In the genomic region with DNA sequence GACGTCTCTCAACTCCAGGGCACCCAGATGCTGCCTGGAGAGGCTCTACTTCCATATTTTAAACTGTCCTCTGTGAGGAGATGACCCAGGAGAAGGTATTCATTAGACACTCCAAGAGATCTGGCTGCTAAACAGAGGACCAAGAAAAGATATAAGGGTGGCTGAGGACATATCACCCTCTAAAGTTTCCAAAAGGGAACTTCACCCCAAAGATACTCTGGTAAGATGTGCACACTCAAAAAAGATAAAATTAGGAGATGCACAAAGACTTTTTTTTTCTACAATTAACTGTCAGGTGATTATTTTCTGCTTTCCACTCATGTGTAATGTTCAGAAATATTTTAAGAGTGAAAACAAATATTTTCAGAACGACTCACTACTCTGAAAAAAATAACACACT, we compare ENCODE assay signal across 12 cellular contexts. TPM values are rescaled to one million over a fixed set of nuclear protein-coding genes. Genes with fewer than 3 reads are reported as not detected.
DNase-seq lines count a peak whose midpoint lies in the region; ATAC-seq and TF ChIP-seq lines count a peak whose summit lies in the region.
"Had no signal": no experiment of that assay in that cellular context is flagged by ENCODE, and none has a peak within 500 bp of the region (broad histone marks: within the 10 kb centered on the region; RNA-seq: fewer than 3 reads in every experiment).

No MANE protein-coding gene starts in this region.

- peak overlapping the region; percentile 78 for H3K4me3 Mint-ChIP-seq in MCF 10A (ENCODE audit: unreplicated experiment)

- peak overlapping the region; percentile 89 for H3K4me2 ChIP-seq in SU-DHL-6 (ENCODE audit: low read depth, low read length, poor library complexity, severe bottlenecking)

- TF ChIP-seq CTCF in MCF 10A (IDR thresholded peaks at IDR 0.05; ENCODE audit: unreplicated experiment) (no peak), breast epithelium (IDR thresholded peaks at IDR 0.05) (no peak), SU-DHL-6 (IDR thresholded peaks at IDR 0.05; ENCODE audit: insufficient read depth, low read length, poor library complexity, severe bottlenecking) (no peak), foreskin fibroblast (IDR thresholded peaks at IDR 0.05; ENCODE audit: low read depth, low read length) (no peak), suprapubic skin (IDR thresholded peaks at IDR 0.05) (no peak)

- no peak for ATAC-seq in GM21360 (IDR thresholded peaks at IDR 0.05; ENCODE audit: unreplicated experiment)

- POLR2A ChIA-PET in MCF 10A (lab: Yijun Ruan, JAX): no interaction called here

- H3K9me3 Mint-ChIP-seq in MCF 10A (ENCODE audit: unreplicated experiment): peaks cover 38% of the 10 kb centered on the region

- H3K4me1 ChIP-seq in breast epithelium (peaks cover 0 to 4% of the 10 kb centered on the region in 2 donors), suprapubic skin (peaks cover 16% of the 10 kb centered on the region)

- H3K27me3 Mint-ChIP-seq in MCF 10A (ENCODE audit: insufficient read depth, unreplicated experiment): no peaks in the 10 kb centered on the region

- no peaks in the 10 kb centered on the region for H3K27me3 ChIP-seq in breast epithelium
- no peaks in the 10 kb centered on the region for H3K27me3 ChIP-seq in SU-DHL-6 (ENCODE audit: low read length)
- H3K27me3 ChIP-seq in suprapubic skin: no peaks in the 10 kb centered on the region

- peaks cover 56% of the 10 kb centered on the region for H3K79me2 ChIP-seq in SU-DHL-6 (ENCODE audit: insufficient read depth, low read length)

- peaks cover 6% of the 10 kb centered on the region for H3K36me3 Mint-ChIP-seq in MCF 10A (ENCODE audit: insufficient read depth, unreplicated experiment)

- no peak for TF ChIP-seq EP300 in suprapubic skin (IDR thresholded peaks at IDR 0.05)

- TF ChIP-seq POLR2A in breast epithelium (IDR thresholded peaks at IDR 0.05) (no peak), suprapubic skin (IDR thresholded peaks at IDR 0.05) (no peak)

- no peaks in the 10 kb centered on the region for H3K9me2 ChIP-seq in SU-DHL-6 (replicated peaks; ENCODE audit: insufficient read depth, low read length)

- no TSS peak for BruUV-seq in MCF 10A (replicated peaks; lab: Mats Ljungman, UMichigan)

- DNase-seq in MCF 10A (ENCODE audit: unreplicated experiment) (peak; percentile 25), breast epithelium (ENCODE audit: low spot score in 2 of 2) (no peak), foreskin fibroblast (peak in 1 of 2 donors; percentile 30), suprapubic skin (ENCODE audit: low spot score in 2 of 2) (no peak), NCI-H446 (lab: John Stamatoyannopoulos, UW) (no peak)
- DNase-seq in stimulated activated CD4-positive, alpha-beta T cell treated with anti-CD3 and anti-CD28 coated beads, Interleukin-4, amount 100 ng/mL, for 1 hour: no peak
- DNase-seq: amniotic stem cell, GOT3, NCI-H510A, retina had no signal

- peaks cover 18% of the 10 kb centered on the region for H3K4me1 Mint-ChIP-seq in MCF 10A (ENCODE audit: insufficient read depth, unreplicated experiment)

- H3K4me3 ChIP-seq in breast epithelium (peak overlapping the region in 1 of 3 donors; percentile 77), SU-DHL-6 (ENCODE audit: insufficient read depth, low read length, poor library complexity, severe bottlenecking) (peak overlapping the region; percentile 96), foreskin fibroblast (ENCODE audit: low read depth in 1 of 2, low read length in 2 of 2) (peak overlapping the region; percentile 69 to 94), suprapubic skin (peak overlapping the region; percentile 75)

- H3K27ac ChIP-seq in breast epithelium: no peak overlapping the region
- no peak overlapping the region for H3K27ac ChIP-seq in SU-DHL-6 (ENCODE audit: low read depth, low read length)
- H3K27ac ChIP-seq in suprapubic skin: no peak overlapping the region

- H3K9ac ChIP-seq in SU-DHL-6 (ENCODE audit: low read length): peak overlapping the region; percentile 83

- H2AFZ ChIP-seq in SU-DHL-6 (ENCODE audit: low read depth, low read length, severe bottlenecking): no peak overlapping the region

- CTCF ChIA-PET in MCF 10A (lab: Yijun Ruan, JAX): no interaction called here

- H3K27ac Mint-ChIP-seq in MCF 10A (ENCODE audit: low read depth, unreplicated experiment): peak overlapping the region; percentile 92

- no peaks in the 10 kb centered on the region for H3K36me3 ChIP-seq in breast epithelium
- peaks cover 21% of the 10 kb centered on the region; the same call in 1 of the 2 replicates for H3K36me3 ChIP-seq in SU-DHL-6 (ENCODE audit: low read length)
- no peaks in the 10 kb centered on the region for H3K36me3 ChIP-seq in suprapubic skin

- H3K9me3 ChIP-seq in breast epithelium (no peaks in the 10 kb centered on the region), SU-DHL-6 (ENCODE audit: insufficient read depth, low read length) (peaks cover 8% of the 10 kb centered on the region; the same call in 1 of the 2 replicates), suprapubic skin (no peaks in the 10 kb centered on the region)

- intact Hi-C loops in MCF 10A (cut with micrococcal nuclease): loop anchor here (5.0 kb wide), 1 partner anchor 70 kb away; a partner anchor contains a TSS
- intact Hi-C loops in breast epithelium (cut with DNase I; ENCODE audit: low total_unique reads): no loop called here

- 58% methylated on average over 2 of the region's 2 CpGs for WGBS in suprapubic skin

- H4K20me1 ChIP-seq in SU-DHL-6 (ENCODE audit: low read depth, low read length): no peaks in the 10 kb centered on the region

- no peaks in the 10 kb centered on the region for H3F3A ChIP-seq in SU-DHL-6 (ENCODE audit: insufficient read depth)

RNA-seq across cellular contexts. Expression of a gene that starts 1.4 kb away (rescaled TPM):
- 7.1 and 7.7 TPM in 2 replicates for total RNA-seq in MCF 10A (2022)
- 1 to 10 TPM; 2.1 to 8.0 (median 4.9) TPM for total RNA-seq in breast epithelium
- 1 to 10 TPM; 2.1 to 4.3 (median 2.5) TPM for total RNA-seq in suprapubic skin

RNA-seq across cellular contexts. Expression of a gene that starts 26.9 kb away (rescaled TPM):
- total RNA-seq in MCF 10A (2022): 11.6 and 11.9 TPM in 2 replicates
- total RNA-seq in breast epithelium: 10 to 100 TPM in 2 of 3 donors, 1 to 10 TPM in 1; 5.9 to 11.7 (median 11.5) TPM
- 10 to 100 TPM in 1 of 4 donors, 1 to 10 TPM in 3; 4.6 to 10.5 (median 5.8) TPM for total RNA-seq in suprapubic skin
